8 cellular contexts compared by ENCODE assay signal in the genomic region with DNA sequence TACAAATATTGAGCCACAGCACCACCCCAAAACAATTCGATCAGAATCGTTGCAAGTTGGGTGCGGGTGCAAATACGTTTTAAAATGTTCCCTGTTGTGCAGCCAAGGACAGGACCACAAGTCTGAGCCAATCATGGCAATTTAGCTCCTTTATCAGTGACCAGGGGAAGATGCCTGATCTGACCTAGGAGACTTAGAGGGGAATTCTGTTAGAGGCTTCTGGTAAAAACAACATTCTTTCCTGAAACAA. TPM values are rescaled to one million over a fixed set of nuclear protein-coding genes. Genes with fewer than 3 reads are reported as not detected.
DNase-seq lines count a peak whose midpoint lies in the region; ATAC-seq and TF ChIP-seq lines count a peak whose summit lies in the region.

No MANE protein-coding gene starts in this region.

- H3K27me3 ChIP-seq in A673 (replicated peaks; ENCODE audit: insufficient read depth, low read depth, low read length, poor library complexity): no peaks in the 10 kb centered on the region
- H3K27me3 ChIP-seq in HL-60 (ENCODE audit: insufficient read depth, poor library complexity, severe bottlenecking): no peaks in the 10 kb centered on the region
- no peaks in the 10 kb centered on the region for H3K27me3 ChIP-seq in breast epithelium

- H3K27ac ChIP-seq in A673 (ENCODE audit: low read depth, low read length, poor library complexity, severe bottlenecking): no peak overlapping the region
- no peak overlapping the region for H3K27ac ChIP-seq in HL-60 (replicated peaks)
- H3K27ac ChIP-seq in breast epithelium: no peak overlapping the region

- no peak for TF ChIP-seq POLR2A in breast epithelium (IDR thresholded peaks at IDR 0.05)

- ATAC-seq in GM19025 (IDR thresholded peaks at IDR 0.05; ENCODE audit: low read depth, unreplicated experiment): peak; percentile 9
- ATAC-seq in mucosa of descending colon: peak; percentile 68
- no peak for ATAC-seq in HG03439 (IDR thresholded peaks at IDR 0.05; ENCODE audit: unreplicated experiment)

- H3K36me3 ChIP-seq in A673 (ENCODE audit: insufficient read depth, low read length, poor library complexity, severe bottlenecking) (no peaks in the 10 kb centered on the region), breast epithelium (no peaks in the 10 kb centered on the region), mucosa of descending colon (ENCODE audit: low read depth) (no peaks in the 10 kb centered on the region)

- H3K9me3 ChIP-seq in A673 (ENCODE audit: low read depth, low read length, poor library complexity, severe bottlenecking): no peaks in the 10 kb centered on the region
- no peaks in the 10 kb centered on the region for H3K9me3 ChIP-seq in breast epithelium
- H3K9me3 ChIP-seq in mucosa of descending colon: no peaks in the 10 kb centered on the region

- peak overlapping the region; percentile 54 for H3K4me3 ChIP-seq in A673 (ENCODE audit: low read depth, low read length, poor library complexity, severe bottlenecking)
- peak overlapping the region; percentile 47 for H3K4me3 ChIP-seq in HL-60 (replicated peaks; ENCODE audit: insufficient read depth, low read length)
- peak overlapping the region; percentile 31 to 64 (median 56) for H3K4me3 ChIP-seq in breast epithelium
- H3K4me3 ChIP-seq in mucosa of descending colon: peak overlapping the region; percentile 2

- CTCF ChIA-PET in A673 (lab: Charles Lee): interaction anchor here (0.6 to 1.6 kb wide), 6 partner anchors 16 to 205 kb away, joined by 3 to 17 read pairs (median 4); no protein-coding TSS in a partner anchor

- intact Hi-C loops in A673 (cut with micrococcal nuclease; ENCODE audit: unreplicated experiment): loop anchor here (2.0 to 5.0 kb wide), 2 partner anchors 167 to 204 kb away; no protein-coding TSS in a partner anchor
- intact Hi-C loops in breast epithelium (cut with DNase I; ENCODE audit: low total_unique reads): no loop called here
- intact Hi-C loops in mucosa of descending colon (cut with DNase I, micrococcal nuclease): loop anchor here (2.0 to 5.0 kb wide), 2 partner anchors 164 to 167 kb away; no protein-coding TSS in a partner anchor

- no TSS peak for BruUV-seq in A673 (replicated peaks; lab: Mats Ljungman, UMichigan)

- TF ChIP-seq CTCF in A673 (conservative IDR thresholded peaks at IDR 0.05; ENCODE audit: low read depth, low read length): no peak
- TF ChIP-seq CTCF in HL-60 (IDR thresholded peaks at IDR 0.05; ENCODE audit: insufficient read depth, low read length): no peak
- no peak for TF ChIP-seq CTCF in breast epithelium (IDR thresholded peaks at IDR 0.05)
- TF ChIP-seq CTCF in mucosa of descending colon (IDR thresholded peaks at IDR 0.05): no peak

- POLR2A ChIA-PET in A673 (lab: Charles Lee; ENCODE audit: low non-redundant PET): no interaction called here

- DNase-seq in A673 (ENCODE audit: low spot score) (peak; percentile 10), HL-60 (ENCODE audit: low read depth in 1 of 2, low spot score in 1 of 2) (no peak), breast epithelium (ENCODE audit: low spot score in 2 of 2) (no peak), mucosa of descending colon (peak in 1 of 3 donors; percentile 38), SK-N-DZ (ENCODE audit: low spot score) (no peak), NCI-H524 treated with DMSO at 0.1 percent for 48 hours (lab: John Stamatoyannopoulos, UW) (no peak)

- H3K4me1 ChIP-seq in A673 (ENCODE audit: insufficient read depth, low read length, poor library complexity, severe bottlenecking) (no peaks in the 10 kb centered on the region), breast epithelium (no peaks in the 10 kb centered on the region), mucosa of descending colon (ENCODE audit: low read depth) (no peaks in the 10 kb centered on the region)

RNA-seq across cellular contexts. Expression of gene PTP4A1, which starts 25.6 kb away (rescaled TPM):
- 64.7 and 80.1 TPM in 2 replicates for total RNA-seq in A673 (2021)
- total RNA-seq in breast epithelium: 10 to 100 TPM; 22.9 to 38.5 (median 26.9) TPM
- total RNA-seq in mucosa of descending colon: 100 to 1,000 TPM; 112 to 177 (median 147) TPM
- 18.0 and 24.4 TPM in 2 replicates for polyA plus RNA-seq in SK-N-DZ (2014; cell fraction: cytosol; rRNA removed)
- polyA plus RNA-seq in SK-N-DZ (2014; cell fraction: nucleus; rRNA removed): 14.3 and 36.3 TPM in 2 replicates

RNA-seq across cellular contexts. Expression of gene PHF3, which starts 37.7 kb away (rescaled TPM):
- total RNA-seq in A673 (2021) (52.0 and 52.7 TPM in 2 replicates), breast epithelium (100 to 1,000 TPM in 1 of 3 donors, 10 to 100 TPM in 2; 76.0 to 110 (median 90.4) TPM), mucosa of descending colon (10 to 100 TPM; 49.7 to 78.0 (median 75.8) TPM)
- 9.2 and 9.7 TPM in 2 replicates for polyA plus RNA-seq in SK-N-DZ (2014; cell fraction: cytosol; rRNA removed)
- 64.6 and 75.4 TPM in 2 replicates for polyA plus RNA-seq in SK-N-DZ (2014; cell fraction: nucleus; rRNA removed)

Comparison
In these comparisons a context has a peak if more than half of its experiments do, and no peak if none do; other contexts are left out.
1. H3K4me3 ChIP-seq: peak in every context shown above with its lines; median percentile 56 in breast epithelium; 54 in A673; 47 in HL-60; 2 in mucosa of descending colon.